18 cellular contexts compared by ENCODE assay signal in the genomic region with DNA sequence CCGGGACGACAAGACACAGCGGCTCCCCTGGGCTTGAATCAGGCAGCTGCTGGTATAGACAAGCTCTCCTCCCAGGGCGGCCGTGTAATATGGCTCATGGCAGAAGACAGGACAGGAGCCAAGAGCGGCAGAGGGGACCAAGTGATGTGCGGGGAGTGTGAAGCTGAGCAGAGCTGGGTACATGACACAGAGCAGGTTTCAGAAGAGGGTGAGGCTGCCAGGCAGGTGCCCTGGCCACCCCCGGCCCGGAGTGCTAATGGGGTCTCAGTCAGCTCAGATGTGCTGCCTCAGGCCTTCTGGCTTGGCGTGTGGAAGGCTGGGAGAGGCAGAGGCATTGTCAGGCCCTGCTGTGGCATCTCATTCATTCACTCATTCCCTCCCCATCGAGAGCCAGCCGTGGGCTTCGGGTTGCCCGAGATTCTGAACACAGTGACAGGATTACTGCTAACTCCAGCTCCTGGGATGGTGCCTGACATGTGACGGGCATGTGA.
DNase-seq lines count a peak whose midpoint lies in the region; TF ChIP-seq lines count a peak whose summit lies in the region.
"Had no signal": no experiment of that assay in that cellular context is flagged by ENCODE, and none has a peak within 500 bp of the region (broad histone marks: within the 10 kb centered on the region; RNA-seq: fewer than 3 reads in every experiment).

No MANE protein-coding gene starts in this region.

- H3K23ac ChIP-seq in mesenchymal stem cell (ENCODE audit: low read length in 2 of 2): no peak overlapping the region

- H3K9ac ChIP-seq in endodermal cell (ENCODE audit: extremely low read depth, low read length, poor library complexity, severe bottlenecking) (no peak overlapping the region), mesenchymal stem cell (ENCODE audit: low read length) (no peak overlapping the region)
- H3K9ac ChIP-seq: neural progenitor cell had no signal

- no peak for TF ChIP-seq POLR2A in sigmoid colon (IDR thresholded peaks at IDR 0.05)

- H3K79me1 ChIP-seq in mesenchymal stem cell (replicated peaks; ENCODE audit: low read length, poor library complexity, severe bottlenecking): no peaks in the 10 kb centered on the region

- H3K27me3 ChIP-seq in endodermal cell (ENCODE audit: control insufficient read depth, insufficient read depth, low read length, poor library complexity, severe bottlenecking) (no peaks in the 10 kb centered on the region), sigmoid colon (peaks cover 0 to 13% (median 0%) of the 10 kb centered on the region in 3 donors), mesenchymal stem cell (ENCODE audit: control insufficient read depth in 1 of 2, insufficient read depth in 1 of 2, low read length in 2 of 2) (peaks cover 13 to 42% of the 10 kb centered on the region in 2 experiments)
- H3K27me3 ChIP-seq: foreskin keratinocyte, neural progenitor cell had no signal

- H3K4me3 ChIP-seq in endodermal cell (ENCODE audit: low read length) (no peak overlapping the region), sigmoid colon (no peak overlapping the region), mesenchymal stem cell (ENCODE audit: insufficient read depth in 1 of 2, low read depth in 1 of 2, low read length in 2 of 2) (no peak overlapping the region)
- H3K4me3 ChIP-seq: HAP-1, neural progenitor cell had no signal

- no peak overlapping the region for H4K8ac ChIP-seq in mesenchymal stem cell (ENCODE audit: low read length)

- H3K4me1 ChIP-seq in endodermal cell (ENCODE audit: control insufficient read depth, insufficient read depth, low read length) (no peaks in the 10 kb centered on the region), sigmoid colon (no peaks in the 10 kb centered on the region), mesenchymal stem cell (ENCODE audit: control insufficient read depth, insufficient read depth, low read depth, low read length) (peaks cover 10% of the 10 kb centered on the region)
- H3K4me1 ChIP-seq: HAP-1, neural progenitor cell had no signal

- no peak overlapping the region for H2BK15ac ChIP-seq in mesenchymal stem cell (ENCODE audit: low read depth, poor library complexity, severe bottlenecking)

- peak overlapping the region; percentile 74 for H3K27ac Mint-ChIP-seq in activated naive CD4-positive, alpha-beta T cell treated with anti-CD3 and anti-CD28 coated beads for 36 hours
- H3K27ac Mint-ChIP-seq in endodermal cell (no peak overlapping the region), osteocyte (ENCODE audit: unreplicated experiment) (no peak overlapping the region)
- H3K27ac Mint-ChIP-seq: neural progenitor cell had no signal

- peaks cover 19% of the 10 kb centered on the region for H3K4me1 Mint-ChIP-seq in activated naive CD4-positive, alpha-beta T cell treated with anti-CD3 and anti-CD28 coated beads for 36 hours (ENCODE audit: low read depth)
- no peaks in the 10 kb centered on the region for H3K4me1 Mint-ChIP-seq in endodermal cell
- peaks cover 6% of the 10 kb centered on the region for H3K4me1 Mint-ChIP-seq in osteocyte (ENCODE audit: unreplicated experiment)
- H3K4me1 Mint-ChIP-seq: activated naive CD8-positive, alpha-beta T cell treated with anti-CD3 and anti-CD28 coated beads, Interleukin-2, amount 10 ng/mL, durations not matched to agents 7 days and 5 days; CD8-positive, alpha-beta memory T cell had no signal

- no peak overlapping the region for H2BK120ac ChIP-seq in mesenchymal stem cell (ENCODE audit: low read depth, low read length)

- no peak overlapping the region for H2AFZ ChIP-seq in mesenchymal stem cell (ENCODE audit: low read depth, low read length)
- H2AFZ ChIP-seq: neural progenitor cell had no signal

- H4K91ac ChIP-seq in mesenchymal stem cell (ENCODE audit: low read length): no peak overlapping the region

- POLR2A ChIA-PET in RWPE1 (lab: Yijun Ruan, JAX; ENCODE audit: low non-redundant PET): no interaction called here

- H2BK12ac ChIP-seq in mesenchymal stem cell (ENCODE audit: low read length in 2 of 2): no peak overlapping the region

- no peak overlapping the region for H3K4me2 ChIP-seq in mesenchymal stem cell (ENCODE audit: low read length, poor library complexity, severe bottlenecking)
- H3K4me2 ChIP-seq: neural progenitor cell had no signal

- TF ChIP-seq EP300 in sigmoid colon (IDR thresholded peaks at IDR 0.05): no peak

- H2BK5ac ChIP-seq in mesenchymal stem cell (ENCODE audit: low read depth, low read length, poor library complexity, severe bottlenecking): no peak overlapping the region

- WGBS in endodermal cell (ENCODE audit: insufficient coverage in 1 of 2, insufficient read length in 1 of 2), 2 experiments: 89 to 93% methylated on average over 9 to 15 of the region's 15 CpGs
- WGBS in sigmoid colon, 2 donors: 78 to 92% methylated on average over 15 of the region's 15 CpGs
- 87% methylated on average over 10 of the region's 15 CpGs for WGBS in mesenchymal stem cell

- peak overlapping the region; percentile 81 for H3K27ac ChIP-seq in RWPE1
- no peak overlapping the region for H3K27ac ChIP-seq in endodermal cell (ENCODE audit: low read depth, low read length)
- no peak overlapping the region for H3K27ac ChIP-seq in sigmoid colon
- no peak overlapping the region for H3K27ac ChIP-seq in mesenchymal stem cell (ENCODE audit: low read length, poor library complexity, severe bottlenecking)
- H3K27ac ChIP-seq: neural progenitor cell had no signal

- H3K27me3 Mint-ChIP-seq in activated naive CD4-positive, alpha-beta T cell treated with anti-CD3 and anti-CD28 coated beads for 36 hours (ENCODE audit: low read depth): no peaks in the 10 kb centered on the region
- H3K27me3 Mint-ChIP-seq in endodermal cell (ENCODE audit: insufficient read depth) (no peaks in the 10 kb centered on the region), osteocyte (ENCODE audit: unreplicated experiment) (no peaks in the 10 kb centered on the region)
- H3K27me3 Mint-ChIP-seq: activated naive CD8-positive, alpha-beta T cell treated with anti-CD3 and anti-CD28 coated beads, Interleukin-2, amount 10 ng/mL, durations not matched to agents 7 days and 5 days; CD8-positive, alpha-beta memory T cell had no signal

- no peaks in the 10 kb centered on the region for H3K9me3 ChIP-seq in endodermal cell (ENCODE audit: control insufficient read depth, low read length)
- no peaks in the 10 kb centered on the region for H3K9me3 ChIP-seq in sigmoid colon
- H3K9me3 ChIP-seq in mesenchymal stem cell (ENCODE audit: control insufficient read depth, low read length): no peaks in the 10 kb centered on the region
- H3K9me3 ChIP-seq: HAP-1 had no signal

- H3K4me3 Mint-ChIP-seq in activated naive CD4-positive, alpha-beta T cell treated with anti-CD3 and anti-CD28 coated beads for 36 hours: no peak overlapping the region
- H3K4me3 Mint-ChIP-seq in endodermal cell (no peak overlapping the region), osteocyte (ENCODE audit: unreplicated experiment) (no peak overlapping the region)
- H3K4me3 Mint-ChIP-seq: activated naive CD8-positive, alpha-beta T cell treated with anti-CD3 and anti-CD28 coated beads, Interleukin-2, amount 10 ng/mL, durations not matched to agents 7 days and 5 days; neural progenitor cell had no signal

- no peak overlapping the region for H3K18ac ChIP-seq in mesenchymal stem cell (ENCODE audit: low read depth in 1 of 2, low read length in 2 of 2)

- CTCF ChIA-PET in activated naive CD4-positive, alpha-beta T cell treated with anti-CD3 and anti-CD28 coated beads for 36 hours (lab: Charles Lee): no interaction called here
- CTCF ChIA-PET in RWPE1 (lab: Yijun Ruan, JAX): no interaction called here

- DNase-seq in activated naive CD4-positive, alpha-beta T cell treated with anti-CD3 and anti-CD28 coated beads for 36 hours: no peak
- no peak for DNase-seq in activated naive CD4-positive, alpha-beta T cell treated with Interleukin-2 at 50 U/mL for 16 hours
- DNase-seq in RWPE1 (ENCODE audit: low spot score): no peak
- peak; percentile 38 for DNase-seq in endodermal cell
- DNase-seq in sigmoid colon: peak; percentile 44
- no peak for DNase-seq in osteocyte (ENCODE audit: extremely low spot score, unreplicated experiment)
- no peak for DNase-seq in mesenchymal stem cell
- DNase-seq in NAMALWA (ENCODE audit: low spot score): no peak
- DNase-seq: activated CD8-positive, alpha-beta memory T cell treated with anti-CD3 and anti-CD28 coated beads, Interleukin-2, amount 50 U/mL, for 4 hours; activated naive CD8-positive, alpha-beta T cell treated with anti-CD3 and anti-CD28 coated beads, Interleukin-2, amount 10 ng/mL, durations not matched to agents 7 days and 5 days; dermis blood vessel endothelial cell; foreskin keratinocyte; kidney glomerular epithelial cell; NCI-H2171; stimulated activated CD4-positive, alpha-beta T cell treated with anti-CD3 and anti-CD28 coated beads, Interleukin-15, amount 100 ng/mL, for 24 hours had no signal

- H3K9me3 Mint-ChIP-seq in activated naive CD4-positive, alpha-beta T cell treated with anti-CD3 and anti-CD28 coated beads for 36 hours: no peaks in the 10 kb centered on the region
- H3K9me3 Mint-ChIP-seq in endodermal cell (no peaks in the 10 kb centered on the region), osteocyte (ENCODE audit: unreplicated experiment) (no peaks in the 10 kb centered on the region)
- H3K9me3 Mint-ChIP-seq: activated naive CD8-positive, alpha-beta T cell treated with anti-CD3 and anti-CD28 coated beads, Interleukin-2, amount 10 ng/mL, durations not matched to agents 7 days and 5 days; CD8-positive, alpha-beta memory T cell; neural progenitor cell had no signal

- intact Hi-C loops in activated naive CD4-positive, alpha-beta T cell treated with anti-CD3 and anti-CD28 coated beads for 36 hours (cut with micrococcal nuclease): no loop called here
- intact Hi-C loops in sigmoid colon (cut with DNase I): no loop called here

- H3K36me3 ChIP-seq in endodermal cell (ENCODE audit: control insufficient read depth, insufficient read depth, low read length): no peaks in the 10 kb centered on the region
- no peaks in the 10 kb centered on the region for H3K36me3 ChIP-seq in sigmoid colon
- no peaks in the 10 kb centered on the region for H3K36me3 ChIP-seq in mesenchymal stem cell (ENCODE audit: control insufficient read depth in 1 of 2, insufficient read depth in 2 of 2, low read depth in 1 of 2, low read length in 2 of 2)
- H3K36me3 ChIP-seq: HAP-1, neural progenitor cell had no signal

- H2AK5ac ChIP-seq in mesenchymal stem cell (ENCODE audit: low read length, severe bottlenecking): no peak overlapping the region

- peaks cover 36% of the 10 kb centered on the region for H3K36me3 Mint-ChIP-seq in activated naive CD4-positive, alpha-beta T cell treated with anti-CD3 and anti-CD28 coated beads for 36 hours (ENCODE audit: low read depth)
- H3K36me3 Mint-ChIP-seq in endodermal cell (ENCODE audit: low read depth) (peaks cover 4% of the 10 kb centered on the region), osteocyte (ENCODE audit: unreplicated experiment) (no peaks in the 10 kb centered on the region)
- H3K36me3 Mint-ChIP-seq: neural progenitor cell had no signal

- H3K4ac ChIP-seq in mesenchymal stem cell (ENCODE audit: low read depth in 1 of 2, low read length in 2 of 2): no peak overlapping the region

- TF ChIP-seq CTCF in RWPE1 (conservative IDR thresholded peaks at IDR 0.05; ENCODE audit: low read depth) (no peak), endodermal cell (conservative IDR thresholded peaks at IDR 0.05) (no peak), sigmoid colon (IDR thresholded peaks at IDR 0.05) (no peak), osteocyte (IDR thresholded peaks at IDR 0.05) (no peak)

- H3K14ac ChIP-seq in mesenchymal stem cell (ENCODE audit: low read length in 2 of 2): no peak overlapping the region

Comparison
In these comparisons a context has a peak if more than half of its experiments do, and no peak if none do; other contexts are left out.
1. DNase-seq: peak in endodermal cell (single experiment) and sigmoid colon (single experiment); none in activated naive CD4-positive, alpha-beta T cell treated with anti-CD3 and anti-CD28 coated beads for 36 hours (single experiment), activated naive CD4-positive, alpha-beta T cell treated with Interleukin-2 at 50 U/mL for 16 hours (single experiment), RWPE1 (single experiment), osteocyte (single experiment), mesenchymal stem cell (single experiment) and NAMALWA (single experiment).